ENCODE assay signal across 8 cellular contexts in the genomic region with DNA sequence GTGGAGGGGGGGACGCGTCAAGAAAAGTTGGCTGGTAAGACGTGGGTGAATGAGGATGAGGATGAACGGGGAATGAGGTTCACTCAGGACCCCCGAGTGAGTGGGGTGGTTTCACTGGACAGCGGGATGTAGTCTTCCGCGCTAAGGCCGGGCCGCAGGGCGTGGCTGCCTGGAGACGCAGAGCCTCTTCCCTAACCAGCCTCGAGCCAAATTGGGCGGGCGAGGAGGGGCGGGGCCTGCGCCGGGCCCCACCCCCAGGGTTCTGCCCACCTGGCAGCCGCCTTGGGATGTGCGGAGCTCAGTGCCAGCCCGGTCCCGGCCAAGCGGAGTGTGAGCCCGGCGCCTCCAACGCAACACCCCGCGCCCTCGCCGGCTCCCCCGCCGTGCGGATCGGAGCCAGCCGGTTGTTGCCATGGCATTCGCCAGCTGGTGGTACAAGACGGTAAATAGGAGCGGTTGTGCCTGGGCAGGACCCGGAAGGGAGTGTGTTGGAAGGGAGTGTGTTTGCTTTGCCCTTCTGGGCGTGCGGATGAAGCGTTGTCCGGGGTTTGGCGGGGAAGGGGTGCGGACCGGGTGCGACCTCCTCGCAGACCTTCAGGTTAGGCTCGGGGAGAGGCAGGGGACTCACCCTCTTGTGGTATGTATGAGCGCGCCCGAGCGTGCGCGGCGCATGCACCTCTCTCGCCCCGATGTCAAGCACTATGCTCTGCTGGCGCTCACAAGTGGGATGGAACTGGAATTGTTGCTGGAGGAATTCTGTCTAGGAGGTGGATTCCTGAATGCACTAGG. TPM values are rescaled to one million over a fixed set of nuclear protein-coding genes. Genes with fewer than 3 reads are reported as not detected.
DNase-seq lines count a peak whose midpoint lies in the region; ATAC-seq and TF ChIP-seq lines count a peak whose summit lies in the region.

No MANE protein-coding gene starts in this region.

- H3K27ac ChIP-seq in HL-60 (replicated peaks): peak overlapping the region; percentile 9; the same call in 1 of the 2 replicates

- DNase-seq in COR-L47 (lab: John Stamatoyannopoulos, UW) (peak; percentile 87), HL-60 (ENCODE audit: low read depth in 1 of 2, low spot score in 1 of 2) (peak in 1 of 2 experiments; percentile 67), NOMO-1 treated with dmso at 0.1 percent for 144 hours (lab: John Stamatoyannopoulos, UW; ENCODE audit: unreplicated experiment) (peak; percentile 92), epithelial cell of proximal tubule (ENCODE audit: low read depth) (no peak)
- DNase-seq in activated T-cell treated with anti-CD3 and anti-CD28 coated beads, Interleukin-2, amount 50 U/mL, for 1 hour: peak; percentile 94
- peak; percentile 68 to 72 for DNase-seq in stimulated activated CD8-positive, alpha-beta memory T cell treated with anti-CD3 and anti-CD28 coated beads, Interleukin-7, amount 100 ng/mL, for 1 hour (ENCODE audit: low read depth in 2 of 2)

- no peak for TF ChIP-seq CTCF in HL-60 (IDR thresholded peaks at IDR 0.05; ENCODE audit: insufficient read depth, low read length)
- no peak for TF ChIP-seq CTCF in epithelial cell of proximal tubule (conservative IDR thresholded peaks at IDR 0.05; ENCODE audit: low read depth, low read length)

- H3K4me3 ChIP-seq in HL-60 (replicated peaks; ENCODE audit: insufficient read depth, low read length): peak overlapping the region; percentile 72
- peak overlapping the region; percentile 82 for H3K4me3 ChIP-seq in epithelial cell of proximal tubule (ENCODE audit: low read depth, low read length)
- peak overlapping the region; percentile 90 for H3K4me3 ChIP-seq in mucosa of stomach (ENCODE audit: low read length)

- H3K4me1 ChIP-seq in mucosa of stomach (ENCODE audit: control insufficient read depth, insufficient read depth, low read length): peaks cover 26% of the 10 kb centered on the region

- H3K27me3 ChIP-seq in HL-60 (ENCODE audit: insufficient read depth, poor library complexity, severe bottlenecking) (no peaks in the 10 kb centered on the region), mucosa of stomach (ENCODE audit: control insufficient read depth, insufficient read depth, low read length) (no peaks in the 10 kb centered on the region)

- no peaks in the 10 kb centered on the region for H3K36me3 ChIP-seq in mucosa of stomach (ENCODE audit: control insufficient read depth, insufficient read depth, low read length)

- ATAC-seq in GM19467 (IDR thresholded peaks at IDR 0.05; ENCODE audit: unreplicated experiment): peak; percentile 72

- peak overlapping the region; percentile 90 for H3K9ac ChIP-seq in mucosa of stomach (ENCODE audit: low read length)

- no peaks in the 10 kb centered on the region for H3K9me3 ChIP-seq in mucosa of stomach (ENCODE audit: control insufficient read depth, low read length)

RNA-seq across cellular contexts. Expression of a gene that starts 0.7 kb away (rescaled TPM):
- 108 and 135 TPM in 2 replicates for total RNA-seq in epithelial cell of proximal tubule
